In the genomic region with DNA sequence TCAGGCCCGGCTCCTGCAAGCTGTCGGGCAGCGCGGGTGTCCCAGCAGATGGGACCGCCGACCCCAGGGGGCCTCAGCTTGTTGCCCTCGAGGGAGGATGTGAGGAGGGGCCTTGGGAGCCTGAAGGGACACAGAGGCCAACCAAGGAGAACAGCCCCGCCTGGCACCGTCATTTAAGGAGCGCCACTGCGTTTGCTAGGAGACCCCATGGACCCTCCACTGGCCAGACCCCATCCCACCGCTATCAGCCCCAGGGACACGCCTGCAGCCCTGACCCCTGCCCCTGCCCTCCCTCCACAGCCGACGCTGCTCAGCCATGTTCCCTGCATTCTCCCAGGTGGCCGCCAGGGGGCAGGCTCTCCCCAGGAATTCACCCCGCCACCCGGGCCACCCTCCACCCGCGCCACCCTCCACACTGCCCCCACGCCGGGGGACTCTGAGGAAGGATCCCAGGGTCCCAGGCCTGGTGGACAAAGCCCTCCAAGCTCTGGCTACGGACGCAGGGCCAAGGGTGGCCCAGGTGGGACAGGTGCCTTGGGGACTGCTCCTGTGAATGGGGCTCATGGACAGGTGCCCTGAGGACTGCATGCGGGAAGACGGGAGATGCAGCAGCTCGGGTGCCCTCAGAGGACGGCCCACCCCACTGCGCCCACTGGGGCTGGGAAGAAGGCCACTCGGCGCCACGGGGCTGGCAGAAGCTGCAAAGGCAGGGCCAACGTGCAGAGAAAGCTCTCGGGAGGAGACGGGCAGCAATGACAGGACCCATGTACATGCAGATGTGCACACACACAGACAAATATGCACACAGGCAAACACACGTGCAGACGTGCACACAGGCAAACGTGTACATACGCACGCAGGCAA, we compare ENCODE assay signal across 8 cellular contexts. TPM values are rescaled to one million over a fixed set of nuclear protein-coding genes. Genes with fewer than 3 reads are reported as not detected.
DNase-seq lines count a peak whose midpoint lies in the region; ATAC-seq and TF ChIP-seq lines count a peak whose summit lies in the region.

No MANE protein-coding gene starts in this region.

- H3K36me3 ChIP-seq in Caco-2 (ENCODE audit: control insufficient read depth, insufficient read depth, low read length) (no peaks in the 10 kb centered on the region), lung (ENCODE audit: control insufficient read depth in 2 of 2, insufficient read depth in 2 of 2, low read length in 2 of 2) (peaks cover 0 to 23% of the 10 kb centered on the region in 2 donors)

- H3K4me1 ChIP-seq in Caco-2 = peaks cover 11% of the 10 kb centered on the region
- peaks cover 0 to 9% of the 10 kb centered on the region in 2 donors for H3K4me1 ChIP-seq in lung (ENCODE audit: control insufficient read depth in 2 of 2, insufficient read depth in 2 of 2, low read length in 2 of 2)

- POLR2A ChIA-PET in Caco-2 (lab: Charles Lee) = no interaction called here
- POLR2A ChIA-PET in activated CD4-positive, alpha-beta T cell treated with anti-CD3 and anti-CD28 coated beads for 36 hours (lab: Charles Lee) = no interaction called here

- peak; percentile 88 for ATAC-seq in activated CD4-positive, alpha-beta T cell treated with anti-CD3 and anti-CD28 coated beads for 36 hours
- ATAC-seq in central memory CD8-positive, alpha-beta T cell (replicated peaks; ENCODE audit: extremely low read depth, poor library complexity, severe bottlenecking) = peak; percentile 67
- ATAC-seq in lung (ENCODE audit: insufficient read depth, low FRiP score) = peak; percentile 60
- no peak for ATAC-seq in GM18519 (IDR thresholded peaks at IDR 0.05; ENCODE audit: low FRiP score, unreplicated experiment)
- ATAC-seq in HG03097 (IDR thresholded peaks at IDR 0.05; ENCODE audit: low FRiP score, unreplicated experiment) = no peak

- no TSS peak for BruUV-seq in Caco-2 (replicated peaks; lab: Mats Ljungman, UMichigan)

- TF ChIP-seq CTCF in Caco-2 (IDR thresholded peaks at IDR 0.05; ENCODE audit: insufficient read depth in 1 of 2, low read depth in 1 of 2, low read length in 1 of 2, severe bottlenecking in 1 of 2, unreplicated experiment in 1 of 2) = peak; percentile 91 to 92
- TF ChIP-seq CTCF in lung (IDR thresholded peaks at IDR 0.05; ENCODE audit: control extremely low read depth, extremely low read depth) = peak; percentile 80

- DNase-seq in Caco-2 = peak in 1 of 2 experiments; percentile 77
- peak in 52 of 76 experiments; percentile 8 to 74 (median 46) for DNase-seq in HUDEP-2 (lab: John Stamatoyannopoulos, UW; ENCODE audit: unreplicated experiment in 76 of 76)
- DNase-seq in activated CD4-positive, alpha-beta T cell treated with anti-CD3 and anti-CD28 coated beads for 36 hours = peak; percentile 86
- DNase-seq in central memory CD8-positive, alpha-beta T cell (ENCODE audit: low spot score in 2 of 2) = peak; percentile 70 to 81
- DNase-seq in lung (ENCODE audit: low spot score) = peak; percentile 68
- peak; percentile 58 for DNase-seq in stimulated activated CD8-positive, alpha-beta memory T cell treated with anti-CD3 and anti-CD28 coated beads, Interleukin-15, amount 100 ng/mL, for 1 hour (ENCODE audit: low read depth)

- no peak overlapping the region for H3K27ac Mint-ChIP-seq in Caco-2 (ENCODE audit: unreplicated experiment)
- H3K27ac Mint-ChIP-seq in activated CD4-positive, alpha-beta T cell treated with anti-CD3 and anti-CD28 coated beads for 36 hours = no peak overlapping the region
- no peak overlapping the region for H3K27ac Mint-ChIP-seq in central memory CD8-positive, alpha-beta T cell (ENCODE audit: low read depth)

- H3K4me3 ChIP-seq in Caco-2 (ENCODE audit: low read depth, low read length) (no peak overlapping the region), lung (no peak overlapping the region)

- CTCF ChIA-PET in Caco-2 (lab: Charles Lee) = interaction anchor here (0.6 to 0.9 kb wide), 2 partner anchors 161 to 209 kb away, joined by 3 read pairs; no protein-coding TSS in a partner anchor
- CTCF ChIA-PET in activated CD4-positive, alpha-beta T cell treated with anti-CD3 and anti-CD28 coated beads for 36 hours (lab: Charles Lee) = interaction anchor here (0.6 to 2.3 kb wide), 8 partner anchors 21 to 38 kb away, joined by 3 to 11 read pairs (median 3); a partner anchor contains a TSS

- WGBS in lung, 2 donors = 43 to 52% methylated on average over 35 to 40 of the region's 40 CpGs

- H3K27me3 ChIP-seq in Caco-2 (replicated peaks; ENCODE audit: control insufficient read depth, insufficient read depth, low read length) (no peaks in the 10 kb centered on the region), lung (ENCODE audit: control insufficient read depth, insufficient read depth) (no peaks in the 10 kb centered on the region)

- no peaks in the 10 kb centered on the region for H3K27me3 Mint-ChIP-seq in Caco-2 (ENCODE audit: insufficient read depth, unreplicated experiment)
- no peaks in the 10 kb centered on the region for H3K27me3 Mint-ChIP-seq in activated CD4-positive, alpha-beta T cell treated with anti-CD3 and anti-CD28 coated beads for 36 hours
- H3K27me3 Mint-ChIP-seq in central memory CD8-positive, alpha-beta T cell = no peaks in the 10 kb centered on the region

- H3K27ac ChIP-seq in lung (ENCODE audit: low read depth in 1 of 2, low read length in 1 of 2) = no peak overlapping the region

- peaks cover 22% of the 10 kb centered on the region for H3K36me3 Mint-ChIP-seq in Caco-2 (ENCODE audit: insufficient read depth, unreplicated experiment)
- H3K36me3 Mint-ChIP-seq in activated CD4-positive, alpha-beta T cell treated with anti-CD3 and anti-CD28 coated beads for 36 hours (ENCODE audit: low read depth) = peaks cover 2% of the 10 kb centered on the region
- H3K36me3 Mint-ChIP-seq in central memory CD8-positive, alpha-beta T cell (ENCODE audit: insufficient read depth) = peaks cover 5% of the 10 kb centered on the region

- H3K9me3 Mint-ChIP-seq in Caco-2 (ENCODE audit: unreplicated experiment) = no peaks in the 10 kb centered on the region
- H3K9me3 Mint-ChIP-seq in activated CD4-positive, alpha-beta T cell treated with anti-CD3 and anti-CD28 coated beads for 36 hours (ENCODE audit: low read depth) = no peaks in the 10 kb centered on the region
- no peaks in the 10 kb centered on the region for H3K9me3 Mint-ChIP-seq in central memory CD8-positive, alpha-beta T cell

- H3K9me3 ChIP-seq in Caco-2 (no peaks in the 10 kb centered on the region), lung (ENCODE audit: control insufficient read depth in 2 of 2, insufficient read depth in 1 of 2, low read length in 1 of 2) (no peaks in the 10 kb centered on the region)

- intact Hi-C loops in Caco-2 (cut with micrococcal nuclease; ENCODE audit: unreplicated experiment) = loop anchor here (5.0 kb wide), 2 partner anchors 41 to 56 kb away; a partner anchor contains a TSS
- intact Hi-C loops in activated CD4-positive, alpha-beta T cell treated with anti-CD3 and anti-CD28 coated beads for 36 hours (cut with DNase I, micrococcal nuclease) = loop anchor here (1.0 to 2.0 kb wide), 3 partner anchors 34 to 40 kb away; a partner anchor contains a TSS

- H3K4me3 Mint-ChIP-seq in Caco-2 (ENCODE audit: unreplicated experiment) = no peak overlapping the region
- H3K4me3 Mint-ChIP-seq in activated CD4-positive, alpha-beta T cell treated with anti-CD3 and anti-CD28 coated beads for 36 hours = no peak overlapping the region
- H3K4me3 Mint-ChIP-seq in central memory CD8-positive, alpha-beta T cell = no peak overlapping the region

- H3K4me1 Mint-ChIP-seq in Caco-2 (ENCODE audit: low read depth, unreplicated experiment) = no peaks in the 10 kb centered on the region
- H3K4me1 Mint-ChIP-seq in activated CD4-positive, alpha-beta T cell treated with anti-CD3 and anti-CD28 coated beads for 36 hours = peaks cover 9% of the 10 kb centered on the region
- H3K4me1 Mint-ChIP-seq in central memory CD8-positive, alpha-beta T cell = peaks cover 23% of the 10 kb centered on the region

RNA-seq across cellular contexts. Expression of a gene that starts 34.4 kb away (rescaled TPM):
- total RNA-seq in Caco-2 (2022) (24.5 and 27.0 TPM in 2 replicates), lung (10 to 100 TPM; 22.4 to 39.4 TPM)
- 10 to 100 TPM; 14.6 to 15.3 TPM for total RNA-seq in activated CD4-positive, alpha-beta T cell treated with anti-CD3 and anti-CD28 coated beads for 36 hours
- 10 to 100 TPM; 16.3 to 18.6 TPM for polyA plus RNA-seq in lung

RNA-seq across cellular contexts. Expression of a gene that starts 39.3 kb away (rescaled TPM):
- total RNA-seq in Caco-2 (2022) = 32.2 and 33.9 TPM in 2 replicates
- 10 to 100 TPM; 28.0 to 33.6 TPM for total RNA-seq in activated CD4-positive, alpha-beta T cell treated with anti-CD3 and anti-CD28 coated beads for 36 hours
- 10 to 100 TPM; 18.4 to 23.4 TPM for total RNA-seq in lung
- polyA plus RNA-seq in lung = 10 to 100 TPM; 16.7 to 19.1 TPM

RNA-seq across cellular contexts. Expression of a gene that starts 42.3 kb away (rescaled TPM):
- total RNA-seq in Caco-2 (2022) = 79.3 and 83.6 TPM in 2 replicates
- 1 to 10 TPM; 1.0 to 2.7 TPM for total RNA-seq in activated CD4-positive, alpha-beta T cell treated with anti-CD3 and anti-CD28 coated beads for 36 hours
- 10 to 100 TPM; 42.8 to 56.4 TPM for total RNA-seq in lung
- 10 to 100 TPM; 18.4 to 57.8 TPM for polyA plus RNA-seq in lung

RNA-seq across cellular contexts. Expression of a gene that starts 59.2 kb away (rescaled TPM):
- 0.11 TPM in 1 of 2 replicates, not detected in the other for total RNA-seq in Caco-2 (2022)
- total RNA-seq in activated CD4-positive, alpha-beta T cell treated with anti-CD3 and anti-CD28 coated beads for 36 hours = under 1 TPM; 0.64 to 0.72 TPM
- total RNA-seq in lung = 1 to 10 TPM; 2.8 to 7.6 TPM
- 1 to 10 TPM; 2.5 to 4.3 TPM for polyA plus RNA-seq in lung

Comparison
In these comparisons a context has a peak if more than half of its experiments do, and no peak if none do; other contexts are left out.
1. ATAC-seq: peak in activated CD4-positive, alpha-beta T cell treated with anti-CD3 and anti-CD28 coated beads for 36 hours (single experiment), central memory CD8-positive, alpha-beta T cell (single experiment) and lung (single experiment); none in GM18519 (single experiment) and HG03097 (single experiment).
2. RNA of a gene that starts 42.3 kb away (total RNA-seq): 79.3 to 83.6 TPM in Caco-2 and 42.8 to 56.4 TPM in lung; 1.0 to 2.7 TPM in activated CD4-positive, alpha-beta T cell treated with anti-CD3 and anti-CD28 coated beads for 36 hours; every median in the first group is over 10 times any median in the second.